1 cellular context compared by ENCODE assay signal in the genomic region with DNA sequence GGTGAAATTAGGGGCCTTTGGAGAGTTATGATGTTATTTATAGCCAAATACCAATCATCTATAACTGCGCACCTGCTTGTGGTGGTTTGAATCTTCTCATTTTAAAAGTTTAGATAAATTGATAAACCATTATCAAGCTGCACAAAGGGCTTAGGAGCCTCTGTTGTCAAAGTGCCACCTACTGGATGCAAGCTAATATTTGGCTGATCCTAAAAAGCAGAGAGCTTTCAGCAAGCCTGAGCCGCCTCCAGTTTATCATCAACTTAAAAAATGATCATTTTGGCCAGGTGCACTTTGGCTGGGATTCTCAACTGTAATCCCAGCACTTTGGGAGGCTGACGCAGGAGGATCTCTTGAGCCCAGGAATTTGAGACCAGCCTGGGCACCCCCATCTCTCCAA.
TF ChIP-seq lines count a peak whose summit lies in the region.

No MANE protein-coding gene starts in this region.

TF ChIP-seq in H1, 55 proteins besides CTCF, POLR2A, EP300 and RAD21 (continued from another document):
- TF ChIP-seq, protein P1, sequence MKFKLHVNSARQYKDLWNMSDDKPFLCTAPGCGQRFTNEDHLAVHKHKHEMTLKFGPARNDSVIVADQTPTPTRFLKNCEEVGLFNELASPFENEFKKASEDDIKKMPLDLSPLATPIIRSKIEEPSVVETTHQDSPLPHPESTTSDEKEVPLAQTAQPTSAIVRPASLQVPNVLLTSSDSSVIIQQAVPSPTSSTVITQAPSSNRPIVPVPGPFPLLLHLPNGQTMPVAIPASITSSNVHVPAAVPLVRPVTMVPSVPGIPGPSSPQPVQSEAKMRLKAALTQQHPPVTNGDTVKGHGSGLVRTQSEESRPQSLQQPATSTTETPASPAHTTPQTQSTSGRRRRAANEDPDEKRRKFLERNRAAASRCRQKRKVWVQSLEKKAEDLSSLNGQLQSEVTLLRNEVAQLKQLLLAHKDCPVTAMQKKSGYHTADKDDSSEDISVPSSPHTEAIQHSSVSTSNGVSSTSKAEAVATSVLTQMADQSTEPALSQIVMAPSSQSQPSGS (IDR thresholded peaks at IDR 0.05; ENCODE audit: low read length), result no peak
- TF ChIP-seq ASH2L (IDR thresholded peaks at IDR 0.05; ENCODE audit: low read length) (no peak), NRF1 (IDR thresholded peaks at IDR 0.05; ENCODE audit: low read depth, low read length) (no peak), EGR1 (IDR thresholded peaks at IDR 0.05; ENCODE audit: borderline replicate concordance, low read depth, low read length) (no peak), SP4 (IDR thresholded peaks at IDR 0.05; ENCODE audit: low read length) (no peak), SIN3A (conservative IDR thresholded peaks at IDR 0.05 in 1 of 2, IDR thresholded peaks at IDR 0.05 in 1 of 2; ENCODE audit: low read depth in 1 of 2, low read length in 2 of 2) (no peak), CBX8 (IDR thresholded peaks at IDR 0.05; ENCODE audit: borderline replicate concordance, low read depth, low read length) (no peak), BRCA1 (IDR thresholded peaks at IDR 0.05; ENCODE audit: low read depth, low read length) (no peak), JUND (IDR thresholded peaks at IDR 0.05; ENCODE audit: low read length) (no peak), BCL11A (IDR thresholded peaks at IDR 0.05; ENCODE audit: low read depth in 2 of 2, low read length in 2 of 2) (no peak), GABPA (IDR thresholded peaks at IDR 0.05; ENCODE audit: borderline replicate concordance, insufficient read depth, low read length) (no peak), TEAD4 (IDR thresholded peaks at IDR 0.05; ENCODE audit: low read depth, low read length) (no peak)
- TF ChIP-seq, protein P2, sequence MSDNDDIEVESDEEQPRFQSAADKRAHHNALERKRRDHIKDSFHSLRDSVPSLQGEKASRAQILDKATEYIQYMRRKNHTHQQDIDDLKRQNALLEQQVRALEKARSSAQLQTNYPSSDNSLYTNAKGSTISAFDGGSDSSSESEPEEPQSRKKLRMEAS (IDR thresholded peaks at IDR 0.05), result no peak
